In genomic region chr18:77164762-77165485, GRCh38 we compare ENCODE assay signal across 26 cellular contexts. TPM values are rescaled to one million over a fixed set of nuclear protein-coding genes. Genes with fewer than 3 reads are reported as not detected.
DNase-seq lines count a peak whose midpoint lies in the region; ATAC-seq and TF ChIP-seq lines count a peak whose summit lies in the region.
"Had no signal": no experiment of that assay in that cellular context is flagged by ENCODE, and none has a peak within 500 bp of the region (broad histone marks: within the 10 kb centered on the region; RNA-seq: fewer than 3 reads in every experiment).

No MANE protein-coding gene starts in this region.

- H3K27me3 Mint-ChIP-seq in glutamatergic neuron (ENCODE audit: unreplicated experiment), result peaks cover 14% of the 10 kb centered on the region
- H3K27me3 Mint-ChIP-seq in nephron progenitor cell (ENCODE audit: low read depth, poor library complexity), result peaks cover 13% of the 10 kb centered on the region

- H3K9me3 ChIP-seq in BLaER1, result no peaks in the 10 kb centered on the region
- H3K9me3 ChIP-seq: right atrium auricular region, uterus had no signal

- H4K20me1 ChIP-seq in BLaER1, result no peaks in the 10 kb centered on the region

- peaks cover 22% of the 10 kb centered on the region for H3K9me3 Mint-ChIP-seq in glutamatergic neuron (ENCODE audit: unreplicated experiment)
- H3K9me3 Mint-ChIP-seq in nephron progenitor cell, result peaks cover 3% of the 10 kb centered on the region
- H3K9me3 Mint-ChIP-seq: activated naive CD4-positive, alpha-beta T cell treated with anti-CD3 and anti-CD28 coated beads, Interleukin-2, amount 10 ng/mL, durations not matched to agents 7 days and 5 days; natural killer cell; stimulated activated naive CD8-positive, alpha-beta T cell treated with anti-CD3 and anti-CD28 coated beads, Interleukin-15, amount 100 ng/mL, for 72 hours had no signal

- TF ChIP-seq CTCF in glutamatergic neuron (IDR thresholded peaks at IDR 0.05; ENCODE audit: partially characterized antibody, unreplicated experiment), result no peak
- TF ChIP-seq CTCF in nephron progenitor cell (IDR thresholded peaks at IDR 0.05), result no peak

- H3K4me1 Mint-ChIP-seq in glutamatergic neuron (ENCODE audit: low read depth, unreplicated experiment) (peaks cover 46% of the 10 kb centered on the region), nephron progenitor cell (peaks cover 88% of the 10 kb centered on the region)
- H3K4me1 Mint-ChIP-seq: activated naive CD4-positive, alpha-beta T cell treated with anti-CD3 and anti-CD28 coated beads, Interleukin-2, amount 10 ng/mL, durations not matched to agents 7 days and 5 days had no signal

- H3K4me2 ChIP-seq in BLaER1, result peak overlapping the region; percentile 11; the same call in 1 of the 2 replicates

- peak overlapping the region; percentile 52 for H3K4me3 Mint-ChIP-seq in glutamatergic neuron (ENCODE audit: unreplicated experiment)
- no peak overlapping the region for H3K4me3 Mint-ChIP-seq in nephron progenitor cell
- H3K4me3 Mint-ChIP-seq: activated CD8-positive, alpha-beta T cell treated with anti-CD3 and anti-CD28 coated beads, Interleukin-2, amount 10 ng/mL, durations not matched to agents 7 days and 5 days; activated naive CD4-positive, alpha-beta T cell treated with anti-CD3 and anti-CD28 coated beads, Interleukin-2, amount 10 ng/mL, durations not matched to agents 7 days and 5 days; natural killer cell; stimulated activated naive CD8-positive, alpha-beta T cell treated with anti-CD3 and anti-CD28 coated beads, Interleukin-15, amount 100 ng/mL, for 72 hours had no signal

- no peak overlapping the region for H3K9ac ChIP-seq in BLaER1
- H3K9ac ChIP-seq: parathyroid adenoma had no signal

- no peak overlapping the region for H3K4me3 ChIP-seq in BLaER1
- H3K4me3 ChIP-seq: lung, right atrium auricular region, uterus had no signal

- H3K27me3 ChIP-seq in BLaER1, result no peaks in the 10 kb centered on the region
- H3K27me3 ChIP-seq: brain microvascular endothelial cell, right atrium auricular region, uterus had no signal

- ATAC-seq in HG03342 (IDR thresholded peaks at IDR 0.05; ENCODE audit: unreplicated experiment), result no peak
- ATAC-seq: activated CD8-positive, alpha-beta T cell treated with anti-CD3 and anti-CD28 coated beads, Interleukin-2, amount 10 ng/mL, durations not matched to agents 7 days and 5 days; Panc1; stimulated activated naive CD8-positive, alpha-beta T cell treated with anti-CD3 and anti-CD28 coated beads, Interleukin-15, amount 100 ng/mL, for 72 hours had no signal

- H3K36me3 Mint-ChIP-seq in glutamatergic neuron (ENCODE audit: unreplicated experiment) (peaks cover 3% of the 10 kb centered on the region), nephron progenitor cell (ENCODE audit: low read depth) (no peaks in the 10 kb centered on the region)
- H3K36me3 Mint-ChIP-seq: activated naive CD4-positive, alpha-beta T cell treated with anti-CD3 and anti-CD28 coated beads, Interleukin-2, amount 10 ng/mL, durations not matched to agents 7 days and 5 days; natural killer cell had no signal

- H3K27ac Mint-ChIP-seq in glutamatergic neuron (ENCODE audit: unreplicated experiment) (peak overlapping the region; percentile 92), nephron progenitor cell (peak overlapping the region; percentile 92)
- H3K27ac Mint-ChIP-seq: activated CD8-positive, alpha-beta T cell treated with anti-CD3 and anti-CD28 coated beads, Interleukin-2, amount 10 ng/mL, durations not matched to agents 7 days and 5 days; activated naive CD4-positive, alpha-beta T cell treated with anti-CD3 and anti-CD28 coated beads, Interleukin-2, amount 10 ng/mL, durations not matched to agents 7 days and 5 days had no signal

- H3K27ac ChIP-seq in BLaER1, result no peak overlapping the region
- H3K27ac ChIP-seq: brain microvascular endothelial cell, HL-60, parathyroid adenoma, right atrium auricular region, uterus had no signal

- H3K4me1 ChIP-seq in BLaER1, result peaks cover 25% of the 10 kb centered on the region
- H3K4me1 ChIP-seq: parathyroid adenoma, right atrium auricular region, uterus had no signal

- DNase-seq in RPMI8226 (peak; percentile 13), glutamatergic neuron (no peak), nephron progenitor cell (no peak), HuH-7 (ENCODE audit: low spot score) (no peak), KG1 (lab: John Stamatoyannopoulos, UW) (no peak), inferior parietal cortex (ENCODE audit: extremely low spot score) (no peak)
- DNase-seq: activated CD8-positive, alpha-beta T cell treated with anti-CD3 and anti-CD28 coated beads, Interleukin-2, amount 10 ng/mL, durations not matched to agents 7 days and 5 days; activated naive CD4-positive, alpha-beta T cell treated with anti-CD3 and anti-CD28 coated beads, Interleukin-2, amount 10 ng/mL, durations not matched to agents 7 days and 5 days; amniotic stem cell; islet precursor cell; natural killer cell; NCI-H1417 treated with DMSO at 0.1 percent for 48 hours; NCI-H2081 treated with DMSO at 0.1 percent for 48 hours; NCI-H345; SHP77 treated with DMSO at 0.1 percent for 48 hours; stimulated activated CD4-positive, alpha-beta T cell treated with anti-CD3 and anti-CD28 coated beads, Interleukin-1b, Interleukin-23, amount 100 ng/mL, for 48 hours; stimulated activated naive CD8-positive, alpha-beta T cell treated with anti-CD3 and anti-CD28 coated beads, Interleukin-15, amount 100 ng/mL, for 72 hours had no signal

- no peaks in the 10 kb centered on the region for H3K36me3 ChIP-seq in BLaER1
- H3K36me3 ChIP-seq: brain microvascular endothelial cell, right atrium auricular region, uterus had no signal

RNA-seq across cellular contexts. Expression of gene MBP, which starts 32.3 kb away (rescaled TPM):
- 82.6 TPM for total RNA-seq in glutamatergic neuron (ENCODE audit: unreplicated experiment)
